Comparison of ENCODE assay signal across 17 cellular contexts in genomic region chr5:25393321-25393720, GRCh38.
"Had no signal": no experiment of that assay in that cellular context is flagged by ENCODE, and none has a peak within 500 bp of the region (broad histone marks: within the 10 kb centered on the region; RNA-seq: fewer than 3 reads in every experiment).

No MANE protein-coding gene starts in this region.

- DNase-seq: activated CD4-positive, alpha-beta T cell treated with anti-CD3 and anti-CD28 coated beads, Interleukin-2, amount 10 ng/mL, durations not matched to agents 7 days and 5 days; activated CD4-positive, CD25-positive, alpha-beta regulatory T cell treated with anti-CD3 and anti-CD28 coated beads, Interleukin-2, amount 50 U/mL, for 72 hours; activated CD8-positive, alpha-beta memory T cell treated with anti-CD3 and anti-CD28 coated beads, Interleukin-2, amount 10 ng/mL, durations not matched to agents 7 days and 5 days; activated CD8-positive, alpha-beta T cell treated with anti-CD3 and anti-CD28 coated beads for 36 hours; aorta; central memory CD4-positive, alpha-beta T cell; colonic mucosa; endodermal cell; head of caudate nucleus; left ventricle myocardium superior; mammary epithelial cell; pancreas; small intestine; stimulated activated CD4-positive, alpha-beta T cell treated with anti-CD3 and anti-CD28 coated beads, Interleukin-2, amount 100 ng/mL, for 24 hours; stomach; T-helper 2 cell; transverse colon had no signal
